8 cellular contexts compared by ENCODE assay signal in the genomic region with DNA sequence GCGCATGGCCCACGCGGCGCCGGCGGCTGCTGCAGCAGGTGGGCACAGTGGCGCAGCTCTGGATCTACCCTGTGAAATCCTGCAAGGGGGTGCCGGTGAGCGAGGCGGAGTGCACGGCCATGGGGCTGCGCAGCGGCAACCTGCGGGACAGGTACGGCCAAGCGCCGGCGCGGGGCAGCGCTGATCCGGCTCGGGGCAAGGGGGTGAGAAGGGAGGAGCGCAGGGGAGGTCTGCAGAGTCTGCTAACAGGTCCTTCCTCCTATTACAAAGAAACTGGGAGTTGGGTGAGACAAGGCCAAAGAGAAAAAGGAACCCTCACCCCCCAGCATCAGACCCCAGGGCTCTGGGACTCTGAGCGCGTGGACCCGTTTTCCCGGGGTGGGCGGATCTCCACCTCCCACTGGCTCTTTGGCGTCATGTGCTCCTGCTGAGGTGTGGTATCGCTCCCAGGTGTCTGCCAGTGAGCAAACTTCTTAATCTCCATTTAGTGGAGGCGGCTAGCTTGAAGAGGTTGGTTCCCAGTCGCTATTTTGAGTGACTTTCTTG. TPM values are rescaled to one million over a fixed set of nuclear protein-coding genes. Genes with fewer than 3 reads are reported as not detected.
DNase-seq lines count a peak whose midpoint lies in the region; ATAC-seq, FAIRE-seq and TF ChIP-seq lines count a peak whose summit lies in the region.

No MANE protein-coding gene starts in this region.

- no peaks in the 10 kb centered on the region for H3K9me1 ChIP-seq in keratinocyte (ENCODE audit: control insufficient read depth, extremely low read depth, insufficient read depth, low read length)

- ATAC-seq in GM21447 (IDR thresholded peaks at IDR 0.05; ENCODE audit: unreplicated experiment) = peak; percentile 28
- ATAC-seq in stimulated activated memory B cell treated with anti-CD40 and anti-IgM and Interleukin-4, amounts not matched to agents 10 μg/mL and 1 μg/mL and 100 μg/mL, for 72 hours = peak; percentile 64

- intact Hi-C loops in CD14-positive monocyte (cut with micrococcal nuclease) (no loop called here), ascending aorta (cut with DNase I) (loop anchor here (5.0 kb wide), 1 partner anchor 55 kb away; no protein-coding TSS in a partner anchor)

- H4K20me1 ChIP-seq in keratinocyte (ENCODE audit: control insufficient read depth, extremely low read depth, insufficient read depth, low read length) = no peaks in the 10 kb centered on the region

- no peak for TF ChIP-seq POLR2A in NB4 (IDR thresholded peaks at IDR 0.05; ENCODE audit: extremely low read depth, insufficient read length)

- peak overlapping the region; percentile 89 to 95 for H3K4me3 Mint-ChIP-seq in CD14-positive monocyte
- peak overlapping the region; percentile 50 for H3K4me3 Mint-ChIP-seq in stimulated activated memory B cell treated with anti-CD40 and anti-IgM and Interleukin-4, amounts not matched to agents 10 μg/mL and 1 μg/mL and 100 μg/mL, for 72 hours

- H3K27me3 ChIP-seq in ascending aorta (no peaks in the 10 kb centered on the region), keratinocyte (ENCODE audit: control insufficient read depth, extremely low read depth, insufficient read depth, low read length) (peaks cover 6% of the 10 kb centered on the region)

- peak overlapping the region; percentile 46 for H3K9ac ChIP-seq in keratinocyte (ENCODE audit: control insufficient read depth, extremely low read depth, insufficient read depth, low read length)

- no peaks in the 10 kb centered on the region for H3K27me3 Mint-ChIP-seq in CD14-positive monocyte (ENCODE audit: low read depth in 3 of 3)
- H3K27me3 Mint-ChIP-seq in stimulated activated memory B cell treated with anti-CD40 and anti-IgM and Interleukin-4, amounts not matched to agents 10 μg/mL and 1 μg/mL and 100 μg/mL, for 72 hours = peaks cover 13% of the 10 kb centered on the region

- no peak for FAIRE-seq in keratinocyte (lab: Jason Lieb, UNC)

- H3K36me3 ChIP-seq in ascending aorta (no peaks in the 10 kb centered on the region), keratinocyte (ENCODE audit: control insufficient read depth in 2 of 2, extremely low read depth in 1 of 2, insufficient read depth in 2 of 2, low read length in 2 of 2) (no peaks in the 10 kb centered on the region)

- H3K4me1 Mint-ChIP-seq in CD14-positive monocyte = peaks cover 67% of the 10 kb centered on the region
- peaks cover 7% of the 10 kb centered on the region for H3K4me1 Mint-ChIP-seq in stimulated activated memory B cell treated with anti-CD40 and anti-IgM and Interleukin-4, amounts not matched to agents 10 μg/mL and 1 μg/mL and 100 μg/mL, for 72 hours

- DNase-seq in CD14-positive monocyte (ENCODE audit: low spot score) (no peak), NB4 (ENCODE audit: low read depth) (peak; percentile 56), ascending aorta (ENCODE audit: low spot score in 2 of 2) (peak in 1 of 2 donors; percentile 53), keratinocyte (ENCODE audit: low read depth, low spot score) (no peak)
- no peak for DNase-seq in activated CD4-positive, CD25-positive, alpha-beta regulatory T cell treated with anti-CD3 and anti-CD28 coated beads, Interleukin-2, amount 50 U/mL, for 72 hours
- DNase-seq in stimulated activated CD4-positive, alpha-beta T cell treated with anti-CD3 and anti-CD28 coated beads, Interleukin-2, amount 100 ng/mL, for 24 hours = no peak

- H2AFZ ChIP-seq in keratinocyte (ENCODE audit: control insufficient read depth, low read length) = peak overlapping the region; percentile 75

- peak overlapping the region; percentile 53 to 77 for H3K27ac ChIP-seq in ascending aorta
- H3K27ac ChIP-seq in keratinocyte (ENCODE audit: control insufficient read depth, insufficient read depth, low read length) = no peak overlapping the region

- H3K27ac Mint-ChIP-seq in CD14-positive monocyte = peak overlapping the region; percentile 72 to 89 (median 82)
- H3K27ac Mint-ChIP-seq in stimulated activated memory B cell treated with anti-CD40 and anti-IgM and Interleukin-4, amounts not matched to agents 10 μg/mL and 1 μg/mL and 100 μg/mL, for 72 hours = no peak overlapping the region

- TF ChIP-seq CTCF in CD14-positive monocyte (IDR thresholded peaks at IDR 0.05) (no peak), NB4 (IDR thresholded peaks at IDR 0.05; ENCODE audit: low read depth, low read length) (no peak), ascending aorta (IDR thresholded peaks at IDR 0.05) (no peak), keratinocyte (optimal IDR thresholded peaks at IDR 0.05 in 1 of 3, IDR thresholded peaks at IDR 0.05 in 1 of 3, conservative IDR thresholded peaks at IDR 0.05 in 1 of 3; ENCODE audit: extremely low read depth in 1 of 3, insufficient read depth in 2 of 3, low read length in 3 of 3) (no peak)

- H3K9me3 ChIP-seq in ascending aorta (no peaks in the 10 kb centered on the region), keratinocyte (ENCODE audit: control insufficient read depth, low read depth, low read length) (no peaks in the 10 kb centered on the region)

- H3K4me2 ChIP-seq in keratinocyte (ENCODE audit: control insufficient read depth, extremely low read depth, insufficient read depth, low read depth, low read length) = peak overlapping the region; percentile 72

- H3K4me3 ChIP-seq in NB4 (ENCODE audit: low read depth, low read length) (peak overlapping the region; percentile 67), ascending aorta (peak overlapping the region; percentile 78), keratinocyte (ENCODE audit: control insufficient read depth in 2 of 3, extremely low read depth in 1 of 3, insufficient read depth in 2 of 3, low read depth in 1 of 3, low read length in 3 of 3) (peak overlapping the region; percentile 38 to 67 (median 63))

- dilution Hi-C loops in keratinocyte (cut with MboI; ENCODE audit: extremely low pct_ligation_motif_present, low sequenced_read_pairs) = no loop called here

- H3K4me1 ChIP-seq in ascending aorta = peaks cover 8 to 20% of the 10 kb centered on the region in 2 donors
- peaks cover 9% of the 10 kb centered on the region for H3K4me1 ChIP-seq in keratinocyte (ENCODE audit: control insufficient read depth, extremely low read depth, insufficient read depth, low read length)

- H3K9me3 Mint-ChIP-seq in CD14-positive monocyte = peaks cover 0 to 3% (median 0%) of the 10 kb centered on the region in 7 donors
- no peaks in the 10 kb centered on the region for H3K9me3 Mint-ChIP-seq in stimulated activated memory B cell treated with anti-CD40 and anti-IgM and Interleukin-4, amounts not matched to agents 10 μg/mL and 1 μg/mL and 100 μg/mL, for 72 hours

- peaks cover 1 to 5% of the 10 kb centered on the region in 2 donors for H3K36me3 Mint-ChIP-seq in CD14-positive monocyte
- peaks cover 27% of the 10 kb centered on the region for H3K36me3 Mint-ChIP-seq in stimulated activated memory B cell treated with anti-CD40 and anti-IgM and Interleukin-4, amounts not matched to agents 10 μg/mL and 1 μg/mL and 100 μg/mL, for 72 hours

- H3K79me2 ChIP-seq in keratinocyte (ENCODE audit: control insufficient read depth, insufficient read depth, low read length) = no peaks in the 10 kb centered on the region

RNA-seq across cellular contexts. Expression of gene MTARC1, which starts 0.4 kb away (rescaled TPM):
- polyA plus RNA-seq in CD14-positive monocyte (10 to 100 TPM; 70.9 to 80.6 TPM), keratinocyte (0.68 to 2.1 TPM (median 2.1 TPM) in 3 replicates)
- 2.2 TPM for total RNA-seq in ascending aorta
- not detected for polyA plus RNA-seq in keratinocyte (2011; ENCODE audit: low read depth)
- 1.6 and 1.8 TPM in 2 replicates for polyA plus RNA-seq in keratinocyte (2011; cell fraction: cytosol; rRNA removed)
- 0.81 and 1.7 TPM in 2 replicates for polyA plus RNA-seq in keratinocyte (2011; cell fraction: nucleus; rRNA removed)
- polyA plus RNA-seq in keratinocyte (2012; ENCODE audit: low replicate concordance) = 0.42 and 1.6 TPM in 2 replicates
- polyA minus RNA-seq in keratinocyte = 0.10 to 3.1 TPM (median 0.46 TPM) in 3 replicates
- 3.3 TPM for polyA minus RNA-seq in keratinocyte (2011; cell fraction: cytosol; rRNA and poly(A)+ RNA removed)
- polyA minus RNA-seq in keratinocyte (2011; cell fraction: nucleus; rRNA and poly(A)+ RNA removed) = 0.63 and 1.3 TPM in 2 replicates

RNA-seq across cellular contexts. Expression of gene MTARC2, which starts 39.0 kb away (rescaled TPM):
- polyA plus RNA-seq in CD14-positive monocyte (under 1 TPM; 0.29 to 0.56 TPM), keratinocyte (0.43 to 0.75 TPM (median 0.73 TPM) in 3 replicates)
- total RNA-seq in ascending aorta = 23.7 TPM
- not detected for polyA plus RNA-seq in keratinocyte (2011; ENCODE audit: low read depth)
- polyA plus RNA-seq in keratinocyte (2011; cell fraction: cytosol; rRNA removed) = 0.44 and 0.46 TPM in 2 replicates
- 2.1 and 2.4 TPM in 2 replicates for polyA plus RNA-seq in keratinocyte (2011; cell fraction: nucleus; rRNA removed)
- polyA plus RNA-seq in keratinocyte (2012; ENCODE audit: low replicate concordance) = 0.38 and 0.41 TPM in 2 replicates
- polyA minus RNA-seq in keratinocyte = 0.66 to 1.2 TPM (median 0.80 TPM) in 3 replicates
- polyA minus RNA-seq in keratinocyte (2011; cell fraction: cytosol; rRNA and poly(A)+ RNA removed) = 3.3 TPM
- 0.53 and 1.8 TPM in 2 replicates for polyA minus RNA-seq in keratinocyte (2011; cell fraction: nucleus; rRNA and poly(A)+ RNA removed)

Comparison
In these comparisons a context has a peak if more than half of its experiments do, and no peak if none do; other contexts are left out.
1. RNA of gene MTARC1, which starts 0.4 kb away (polyA plus RNA-seq): 70.9 to 80.6 TPM in CD14-positive monocyte; 0.42 to 2.1 TPM in keratinocyte; every median in the first group is over 10 times any median in the second.
2. Peak in every context shown above with its lines, with median percentiles within 50 percentile points of each other: H3K4me3 ChIP-seq.